13 cellular contexts compared by ENCODE assay signal in the genomic region with DNA sequence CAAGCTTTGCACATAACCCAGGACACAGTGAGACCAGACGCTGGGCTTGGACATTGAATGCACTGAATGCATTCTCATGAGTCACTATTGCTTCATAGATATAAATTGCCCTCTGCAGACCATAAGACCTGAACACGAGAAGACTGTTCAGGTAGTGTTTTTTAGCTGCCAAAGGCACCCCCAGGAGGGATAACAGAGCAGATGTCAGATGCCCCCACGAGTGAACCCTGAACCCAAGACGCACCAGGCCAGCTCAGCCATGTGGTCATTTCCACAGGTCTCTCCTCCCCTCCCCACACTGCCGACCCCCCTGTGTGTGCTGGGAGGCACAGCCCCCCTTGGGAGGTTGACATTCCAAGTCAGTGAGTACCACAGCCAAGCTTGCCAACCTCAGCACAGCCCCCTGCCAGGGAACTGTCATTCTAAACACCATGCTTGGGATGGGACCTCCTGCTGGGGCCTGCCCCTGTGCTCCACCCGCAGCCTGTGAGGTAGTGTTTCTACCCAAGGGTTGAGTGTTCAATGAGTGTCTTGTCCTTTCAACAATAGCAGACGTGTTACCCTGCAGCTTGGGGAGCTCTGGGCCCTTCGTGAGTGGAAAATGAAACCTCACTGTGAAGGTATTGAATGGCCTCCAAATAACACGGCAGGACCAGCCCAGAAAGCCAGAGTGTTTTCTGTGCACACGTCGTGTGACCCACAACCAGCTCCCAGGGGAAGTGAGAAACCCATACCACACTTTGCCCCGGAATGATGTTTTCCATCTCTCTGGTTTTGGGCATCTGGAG.
DNase-seq lines count a peak whose midpoint lies in the region; TF ChIP-seq lines count a peak whose summit lies in the region.
"Had no signal": no experiment of that assay in that cellular context is flagged by ENCODE, and none has a peak within 500 bp of the region (broad histone marks: within the 10 kb centered on the region; RNA-seq: fewer than 3 reads in every experiment).

No MANE protein-coding gene starts in this region.

- H3K27me3 ChIP-seq in tibial artery: no peaks in the 10 kb centered on the region

- no peak overlapping the region; the same call in 1 of the 2 replicates for H3K4me3 Mint-ChIP-seq in HFFc6
- H3K4me3 Mint-ChIP-seq: activated naive CD4-positive, alpha-beta T cell treated with anti-CD3 and anti-CD28 coated beads, Interleukin-2, amount 10 ng/mL, durations not matched to agents 7 days and 5 days had no signal

- no peaks in the 10 kb centered on the region for H3K36me3 ChIP-seq in tibial artery

- no peaks in the 10 kb centered on the region for H3K9me3 Mint-ChIP-seq in HFFc6
- H3K9me3 Mint-ChIP-seq: activated naive CD4-positive, alpha-beta T cell treated with anti-CD3 and anti-CD28 coated beads, Interleukin-2, amount 10 ng/mL, durations not matched to agents 7 days and 5 days had no signal

- H3K4me3 ChIP-seq in fibroblast of pulmonary artery (replicated peaks; ENCODE audit: low read depth, low read length) (no peak overlapping the region), tibial artery (no peak overlapping the region)
- H3K4me3 ChIP-seq: GM12878 had no signal

- no peaks in the 10 kb centered on the region for H3K36me3 Mint-ChIP-seq in HFFc6 (ENCODE audit: low read depth)
- H3K36me3 Mint-ChIP-seq: activated naive CD4-positive, alpha-beta T cell treated with anti-CD3 and anti-CD28 coated beads, Interleukin-2, amount 10 ng/mL, durations not matched to agents 7 days and 5 days had no signal

- no peak for TF ChIP-seq CTCF in fibroblast of pulmonary artery (IDR thresholded peaks at IDR 0.05; ENCODE audit: low read length, missing control alignments)
- no peak for TF ChIP-seq CTCF in tibial artery (IDR thresholded peaks at IDR 0.05)
- TF ChIP-seq CTCF in HFFc6 (IDR thresholded peaks at IDR 0.05): no peak

- H3K9me3 ChIP-seq in tibial artery: no peaks in the 10 kb centered on the region

- DNase-seq in activated effector memory CD4-positive, alpha-beta T cell treated with anti-CD3 and anti-CD28 coated beads, Interleukin-2, amount 50 U/mL, for 16 hours: peak; percentile 28
- DNase-seq in activated effector memory CD4-positive, alpha-beta T cell treated with Interleukin-2 at 50 U/mL for 16 hours: no peak
- DNase-seq in T1000 (lab: John Stamatoyannopoulos, UW) (peak; percentile 74), fibroblast of pulmonary artery (ENCODE audit: low read depth) (peak; percentile 68), tibial artery (peak in 1 of 2 donors; percentile 62), HFFc6 (no peak), caudate nucleus (lab: John Stamatoyannopoulos, UW) (no peak), cerebellum (ENCODE audit: low spot score) (no peak)
- DNase-seq: activated naive CD4-positive, alpha-beta T cell treated with anti-CD3 and anti-CD28 coated beads, Interleukin-2, amount 10 ng/mL, durations not matched to agents 7 days and 5 days; cortex of kidney; DMS79; stimulated activated CD4-positive, alpha-beta T cell treated with anti-CD3 and anti-CD28 coated beads, Interleukin-2, amount 100 ng/mL, for 24 hours had no signal

- no peak overlapping the region for H3K27ac Mint-ChIP-seq in HFFc6
- H3K27ac Mint-ChIP-seq: activated naive CD4-positive, alpha-beta T cell treated with anti-CD3 and anti-CD28 coated beads, Interleukin-2, amount 10 ng/mL, durations not matched to agents 7 days and 5 days had no signal

- H3K27ac ChIP-seq in tibial artery (peak overlapping the region; percentile 26 to 62), caudate nucleus (ENCODE audit: low read depth, low read length) (no peak overlapping the region)

- intact Hi-C loops in tibial artery (cut with DNase I; ENCODE audit: low total_unique reads): no loop called here

- peaks cover 18% of the 10 kb centered on the region for H3K4me1 Mint-ChIP-seq in HFFc6 (ENCODE audit: low read depth)
- H3K4me1 Mint-ChIP-seq: activated naive CD4-positive, alpha-beta T cell treated with anti-CD3 and anti-CD28 coated beads, Interleukin-2, amount 10 ng/mL, durations not matched to agents 7 days and 5 days had no signal

- H3K4me1 ChIP-seq in tibial artery: peaks cover 0 to 57% (median 37%) of the 10 kb centered on the region in 4 donors

- peaks cover 3% of the 10 kb centered on the region; the same call in 1 of the 2 replicates for H3K27me3 Mint-ChIP-seq in HFFc6 (ENCODE audit: insufficient read depth)
- H3K27me3 Mint-ChIP-seq: activated naive CD4-positive, alpha-beta T cell treated with anti-CD3 and anti-CD28 coated beads, Interleukin-2, amount 10 ng/mL, durations not matched to agents 7 days and 5 days had no signal

Comparison
In these comparisons a context has a peak if more than half of its experiments do, and no peak if none do; other contexts are left out.
1. DNase-seq: peak in activated effector memory CD4-positive, alpha-beta T cell treated with anti-CD3 and anti-CD28 coated beads, Interleukin-2, amount 50 U/mL, for 16 hours (single experiment), T1000 (single experiment) and fibroblast of pulmonary artery (single experiment); none in activated effector memory CD4-positive, alpha-beta T cell treated with Interleukin-2 at 50 U/mL for 16 hours (single experiment), HFFc6 (single experiment), caudate nucleus (0 of 61) and cerebellum (single experiment).